ENCODE assay signal across 12 cellular contexts in genomic region chr14:62546862-62547474, GRCh38.
DNase-seq lines count a peak whose midpoint lies in the region; ATAC-seq and TF ChIP-seq lines count a peak whose summit lies in the region.
"Had no signal": no experiment of that assay in that cellular context is flagged by ENCODE, and none has a peak within 500 bp of the region (broad histone marks: within the 10 kb centered on the region; RNA-seq: fewer than 3 reads in every experiment).

No MANE protein-coding gene starts in this region.

- no peaks in the 10 kb centered on the region for H4K20me1 ChIP-seq in IMR-90 (ENCODE audit: insufficient read depth, low read length)

- H2BK120ac ChIP-seq in IMR-90 (ENCODE audit: low read depth, low read length) (no peak overlapping the region), mesendoderm (ENCODE audit: low read depth, low read length) (no peak overlapping the region)

- no peak overlapping the region; the same call in 1 of the 2 replicates for H3K18ac ChIP-seq in IMR-90 (ENCODE audit: low read depth, low read length)
- H3K18ac ChIP-seq in mesendoderm (ENCODE audit: low read length), result no peak overlapping the region

- H2BK15ac ChIP-seq in IMR-90 (ENCODE audit: low read depth, low read length) (no peak overlapping the region), mesendoderm (replicated peaks; ENCODE audit: low read depth) (no peak overlapping the region)

- in situ Hi-C loops in IMR-90 (cut with MboI; ENCODE audit: low sequenced_read_pairs), result no loop called here

- TF ChIP-seq RAD21 in IMR-90 (IDR thresholded peaks at IDR 0.05; ENCODE audit: low read length), result no peak

- no peak overlapping the region for H3K4ac ChIP-seq in IMR-90 (ENCODE audit: low read depth, low read length)
- no peak overlapping the region for H3K4ac ChIP-seq in mesendoderm (ENCODE audit: low read depth, low read length)

- no peaks in the 10 kb centered on the region for H3K4me1 Mint-ChIP-seq in natural killer cell treated with Interleukin-12 subunit alpha and Interleukin-12 subunit beta and Interleukin-15 and Interleukin-18, amount 100 ng/mL, for 72 hours (ENCODE audit: low read depth in 2 of 2)

- H3K56ac ChIP-seq in IMR-90 (ENCODE audit: extremely low read depth, insufficient read depth, low read length) (no peak overlapping the region), mesendoderm (ENCODE audit: low read length) (peak overlapping the region; percentile 59)

- H2AFZ ChIP-seq in IMR-90 (replicated peaks; ENCODE audit: low read length, poor library complexity), result peak overlapping the region; percentile 43

- H4K8ac ChIP-seq in IMR-90 (ENCODE audit: low read depth in 2 of 2, low read length in 2 of 2), result no peak overlapping the region
- no peak overlapping the region for H4K8ac ChIP-seq in mesendoderm (ENCODE audit: low read depth, low read length)

- TF ChIP-seq CTCF in IMR-90 (conservative IDR thresholded peaks at IDR 0.05; ENCODE audit: low read depth, low read length), result no peak

- ATAC-seq in IMR-90 (ENCODE audit: low read depth), result no peak
- no peak for ATAC-seq in natural killer cell treated with Interleukin-12 subunit alpha and Interleukin-12 subunit beta and Interleukin-15 and Interleukin-18, amount 100 ng/mL, for 72 hours
- ATAC-seq: CD8-positive, alpha-beta T cell; HCT116 had no signal

- H3K27me3 ChIP-seq in IMR-90 (ENCODE audit: control insufficient read depth, insufficient read depth, low read length) (no peaks in the 10 kb centered on the region), mesendoderm (ENCODE audit: insufficient read depth, low read length, poor library complexity) (no peaks in the 10 kb centered on the region)

- dilution Hi-C loops in IMR-90 (cut with HindIII; ENCODE audit: low sequenced_read_pairs, unreplicated experiment), result no loop called here

- BruUV-seq in IMR-90 (replicated peaks; lab: Mats Ljungman, UMichigan), result no TSS peak

- H2AK5ac ChIP-seq in IMR-90 (ENCODE audit: low read depth, low read length) (no peak overlapping the region), mesendoderm (ENCODE audit: low read length) (no peak overlapping the region)

- no peak for TF ChIP-seq POLR2A in IMR-90 (IDR thresholded peaks at IDR 0.05; ENCODE audit: low read depth, low read length)

- no peaks in the 10 kb centered on the region for H3K27me3 Mint-ChIP-seq in natural killer cell treated with Interleukin-12 subunit alpha and Interleukin-12 subunit beta and Interleukin-15 and Interleukin-18, amount 100 ng/mL, for 72 hours

- H3K9me1 ChIP-seq in IMR-90 (ENCODE audit: insufficient read depth, low read length), result no peaks in the 10 kb centered on the region

- no CpG with 5 or more reads among the region's 1 CpG for WGBS in IMR-90 (ENCODE audit: extremely low coverage in 2 of 2, insufficient read length in 1 of 2), 2 experiments
- no CpG with 5 or more reads among the region's 1 CpG for WGBS in mesendoderm (ENCODE audit: extremely low coverage, insufficient coverage, low lambda C conversion rate)

- no peaks in the 10 kb centered on the region for H3K79me1 ChIP-seq in IMR-90 (ENCODE audit: low read depth in 1 of 2, low read length in 2 of 2)
- H3K79me1 ChIP-seq in mesendoderm (ENCODE audit: low read length), result no peaks in the 10 kb centered on the region

- H3K9me3 ChIP-seq in IMR-90 (ENCODE audit: control insufficient read depth, insufficient read depth, low read length), result peaks cover 8% of the 10 kb centered on the region

- H2BK5ac ChIP-seq in IMR-90 (ENCODE audit: low read depth, low read length, poor library complexity, severe bottlenecking), result no peak overlapping the region
- H2BK5ac ChIP-seq in mesendoderm (ENCODE audit: low read length), result peak overlapping the region; percentile 20

- intact Hi-C loops in IMR-90 (cut with micrococcal nuclease), result no loop called here

- no peak overlapping the region for H3K27ac ChIP-seq in IMR-90 (ENCODE audit: insufficient read depth, low read length)
- H3K27ac ChIP-seq in mesendoderm (ENCODE audit: low read depth, low read length), result no peak overlapping the region

- H2AK9ac ChIP-seq in IMR-90 (replicated peaks; ENCODE audit: low read depth, low read length, poor library complexity), result no peak overlapping the region

- peaks cover 10% of the 10 kb centered on the region for H3K36me3 Mint-ChIP-seq in natural killer cell treated with Interleukin-12 subunit alpha and Interleukin-12 subunit beta and Interleukin-15 and Interleukin-18, amount 100 ng/mL, for 72 hours
- H3K36me3 Mint-ChIP-seq: CD8-positive, alpha-beta T cell had no signal

- H4K91ac ChIP-seq in IMR-90 (ENCODE audit: insufficient read depth, low read depth, low read length), result no peak overlapping the region; the same call in 1 of the 2 replicates

- H3K14ac ChIP-seq in IMR-90 (replicated peaks; ENCODE audit: low read depth, low read length), result no peak overlapping the region

- H3K4me3 Mint-ChIP-seq in natural killer cell treated with Interleukin-12 subunit alpha and Interleukin-12 subunit beta and Interleukin-15 and Interleukin-18, amount 100 ng/mL, for 72 hours, result no peak overlapping the region
- H3K4me3 Mint-ChIP-seq: CD8-positive, alpha-beta T cell had no signal

- H3K4me1 ChIP-seq in IMR-90 (ENCODE audit: control insufficient read depth, insufficient read depth, low read length) (no peaks in the 10 kb centered on the region), mesendoderm (ENCODE audit: control insufficient read depth, low read depth, low read length) (no peaks in the 10 kb centered on the region)

- H2BK20ac ChIP-seq in IMR-90 (ENCODE audit: low read depth, low read length), result no peak overlapping the region

- H3K79me2 ChIP-seq in mesendoderm (ENCODE audit: control insufficient read depth, insufficient read depth, low read length), result no peaks in the 10 kb centered on the region

- peak; percentile 16 for DNase-seq in ELF-1 (ENCODE audit: low read depth, low spot score)
- DNase-seq in IMR-90, result peak; percentile 5
- peak; percentile 13 for DNase-seq in amniotic epithelial cell (ENCODE audit: low read depth)
- DNase-seq in mesendoderm, result peak; percentile 50
- DNase-seq in NCI-H187 treated with DMSO at 0.1 percent for 48 hours (lab: John Stamatoyannopoulos, UW), result no peak
- no peak for DNase-seq in natural killer cell treated with Interleukin-12 subunit alpha and Interleukin-12 subunit beta and Interleukin-15 and Interleukin-18, amount 100 ng/mL, for 72 hours (ENCODE audit: low spot score)
- DNase-seq in COR-L47 (lab: John Stamatoyannopoulos, UW), result no peak
- DNase-seq: CD8-positive, alpha-beta T cell; NCI-H1436 treated with DMSO at 0.1 percent for 48 hours; NCI-H2107; SHP77 treated with DMSO at 0.1 percent for 48 hours had no signal

- CTCF ChIA-PET in IMR-90 (lab: Yijun Ruan, JAX), result no interaction called here

- H3K4me2 ChIP-seq in IMR-90 (ENCODE audit: low read depth, low read length), result no peak overlapping the region
- no peak overlapping the region for H3K4me2 ChIP-seq in mesendoderm (ENCODE audit: low read length)

- no peak overlapping the region for H3K23ac ChIP-seq in IMR-90 (ENCODE audit: low read depth, low read length)
- H3K23ac ChIP-seq in mesendoderm (ENCODE audit: low read length), result no peak overlapping the region

- H4K5ac ChIP-seq in IMR-90 (ENCODE audit: low read depth, low read length) (no peak overlapping the region), mesendoderm (ENCODE audit: low read length) (no peak overlapping the region)

- POLR2A ChIA-PET in IMR-90 (lab: Charles Lee; ENCODE audit: unreplicated experiment), result no interaction called here

- H3K9ac ChIP-seq in IMR-90 (ENCODE audit: low read depth, low read length), result no peak overlapping the region
- no peak overlapping the region for H3K9ac ChIP-seq in mesendoderm (ENCODE audit: low read length)

- H3K9me3 Mint-ChIP-seq in natural killer cell treated with Interleukin-12 subunit alpha and Interleukin-12 subunit beta and Interleukin-15 and Interleukin-18, amount 100 ng/mL, for 72 hours, result peaks cover 24% of the 10 kb centered on the region

- H3K27ac Mint-ChIP-seq in natural killer cell treated with Interleukin-12 subunit alpha and Interleukin-12 subunit beta and Interleukin-15 and Interleukin-18, amount 100 ng/mL, for 72 hours, result no peak overlapping the region
- H3K27ac Mint-ChIP-seq: CD8-positive, alpha-beta T cell had no signal

- H3K36me3 ChIP-seq in IMR-90 (ENCODE audit: control insufficient read depth, insufficient read depth, low read length) (no peaks in the 10 kb centered on the region), mesendoderm (ENCODE audit: control insufficient read depth, insufficient read depth, low read length) (no peaks in the 10 kb centered on the region)

- no peak overlapping the region for H3K4me3 ChIP-seq in IMR-90 (ENCODE audit: insufficient read depth, low read depth, low read length)
- no peak overlapping the region for H3K4me3 ChIP-seq in mesendoderm (ENCODE audit: low read length)

TF ChIP-seq in IMR-90, 13 proteins besides CTCF, POLR2A, EP300 and RAD21:
- TF ChIP-seq NFE2L2 (IDR thresholded peaks at IDR 0.05; ENCODE audit: low read depth, low read length) (peak; percentile 67), RCOR1 (IDR thresholded peaks at IDR 0.05; ENCODE audit: insufficient replicate concordance, low read length) (no peak)

Comparison
In these comparisons a context has a peak if more than half of its experiments do, and no peak if none do; other contexts are left out.
1. DNase-seq: peak in ELF-1 (single experiment), IMR-90 (single experiment), amniotic epithelial cell (single experiment) and mesendoderm (single experiment); none in NCI-H187 treated with DMSO at 0.1 percent for 48 hours (single experiment), natural killer cell treated with Interleukin-12 subunit alpha and Interleukin-12 subunit beta and Interleukin-15 and Interleukin-18, amount 100 ng/mL, for 72 hours (single experiment) and COR-L47 (single experiment).